Comparison of ENCODE assay signal across 8 cellular contexts in genomic region chr17:27245230-27245696, GRCh38. TPM values are rescaled to one million over a fixed set of nuclear protein-coding genes. Genes with fewer than 3 reads are reported as not detected.
A peak's percentile ranks its signal among the peaks of the same experiment; 100 is the strongest.
DNase-seq lines count a peak whose midpoint lies in the region; ATAC-seq and TF ChIP-seq lines count a peak whose summit lies in the region.

No MANE protein-coding gene starts in this region.

- H3K56ac ChIP-seq in IMR-90 (ENCODE audit: extremely low read depth, insufficient read depth, low read length) = peak overlapping the region; percentile 89

- peak overlapping the region; percentile 89 for H3K18ac ChIP-seq in IMR-90 (ENCODE audit: low read depth, low read length)

- dilution Hi-C loops in IMR-90 (cut with HindIII; ENCODE audit: low sequenced_read_pairs, unreplicated experiment) = loop anchor here (25.0 kb wide), 1 partner anchor 92 kb away; no protein-coding TSS in a partner anchor

- intact Hi-C loops in IMR-90 (cut with micrococcal nuclease) (loop anchor here (1.0 to 10.0 kb wide), 5 partner anchors 49 to 356 kb away; partner anchors contain the start of genes KSR1 and WSB1), Right ventricle myocardium superior (cut with DNase I) (loop anchor here (5.0 kb wide), 1 partner anchor 87 kb away; no protein-coding TSS in a partner anchor), posterior cingulate gyrus (cut with DNase I) (loop anchor here (1.0 to 10.0 kb wide), 3 partner anchors 47 to 210 kb away; partner anchors contain the start of genes KSR1 and WSB1), uterus (cut with DNase I; ENCODE audit: low total_unique reads) (loop anchor here (5.0 kb wide), 1 partner anchor 47 kb away; the partner anchor contains the start of gene WSB1)

- CTCF ChIA-PET in IMR-90 (lab: Yijun Ruan, JAX) = interaction anchor here (0.6 to 2.1 kb wide), 12 partner anchors 9 to 618 kb away, joined by 3 to 12 read pairs (median 3); no protein-coding TSS in a partner anchor

- TF ChIP-seq CTCF in IMR-90 (conservative IDR thresholded peaks at IDR 0.05; ENCODE audit: low read depth, low read length) (peak; percentile 78), Peyer's patch (IDR thresholded peaks at IDR 0.05) (peak; percentile 29 to 84 (median 71)), uterus (IDR thresholded peaks at IDR 0.05) (peak; percentile 66 to 79 (median 76))

- BruUV-seq in IMR-90 (replicated peaks; lab: Mats Ljungman, UMichigan) = no TSS peak

- POLR2A ChIA-PET in IMR-90 (lab: Charles Lee; ENCODE audit: unreplicated experiment) = interaction anchor here (0.5 to 1.3 kb wide), 2 partner anchors 9 to 49 kb away, joined by 3 to 6 read pairs; partner anchors contain the start of gene WSB1
- POLR2A ChIA-PET in activated naive CD8-positive, alpha-beta T cell treated with anti-CD3 and anti-CD28 coated beads, Interleukin-2, amount 10 ng/mL, durations not matched to agents 7 days and 5 days (lab: Charles Lee) = interaction anchor here (0.7 kb wide), 1 partner anchor 88 kb away, joined by 3 read pairs; no protein-coding TSS in a partner anchor

- H3K9me3 ChIP-seq in IMR-90 (ENCODE audit: control insufficient read depth, insufficient read depth, low read length) (no peaks in the 10 kb centered on the region), Peyer's patch (no peaks in the 10 kb centered on the region), uterus (no peaks in the 10 kb centered on the region)

- H2BK5ac ChIP-seq in IMR-90 (ENCODE audit: low read depth, low read length, poor library complexity, severe bottlenecking) = peak overlapping the region; percentile 96

- peaks cover 14% of the 10 kb centered on the region for H3K27me3 Mint-ChIP-seq in activated naive CD8-positive, alpha-beta T cell treated with anti-CD3 and anti-CD28 coated beads, Interleukin-2, amount 10 ng/mL, durations not matched to agents 7 days and 5 days

- H3K27ac Mint-ChIP-seq in activated naive CD8-positive, alpha-beta T cell treated with anti-CD3 and anti-CD28 coated beads, Interleukin-2, amount 10 ng/mL, durations not matched to agents 7 days and 5 days = no peak overlapping the region

- H3K4me3 ChIP-seq in IMR-90 (ENCODE audit: insufficient read depth, low read depth, low read length) = peak overlapping the region; percentile 18; the same call in 1 of the 2 replicates
- H3K4me3 ChIP-seq in Peyer's patch = no peak overlapping the region
- no peak overlapping the region for H3K4me3 ChIP-seq in uterus

- peak; percentile 86 for TF ChIP-seq RAD21 in IMR-90 (IDR thresholded peaks at IDR 0.05; ENCODE audit: low read length)

- no peaks in the 10 kb centered on the region for H4K20me1 ChIP-seq in IMR-90 (ENCODE audit: insufficient read depth, low read length)

- H4K5ac ChIP-seq in IMR-90 (ENCODE audit: low read depth, low read length) = peak overlapping the region; percentile 66

- DNase-seq in EL (peak; percentile 79), IMR-90 (peak; percentile 89), Peyer's patch (peak; percentile 72 to 90 (median 83)), Right ventricle myocardium superior (peak; percentile 93), posterior cingulate gyrus (peak; percentile 61 to 97 (median 82)), uterus (peak; percentile 83 to 87)
- peak; percentile 52 for DNase-seq in activated naive CD8-positive, alpha-beta T cell treated with anti-CD3 and anti-CD28 coated beads, Interleukin-2, amount 10 ng/mL, durations not matched to agents 7 days and 5 days

- H4K91ac ChIP-seq in IMR-90 (ENCODE audit: insufficient read depth, low read depth, low read length) = peak overlapping the region; percentile 77

- peak overlapping the region; percentile 74 for H2AK9ac ChIP-seq in IMR-90 (replicated peaks; ENCODE audit: low read depth, low read length, poor library complexity)

- no peaks in the 10 kb centered on the region for H3K36me3 Mint-ChIP-seq in activated naive CD8-positive, alpha-beta T cell treated with anti-CD3 and anti-CD28 coated beads, Interleukin-2, amount 10 ng/mL, durations not matched to agents 7 days and 5 days

- H3K4me2 ChIP-seq in IMR-90 (ENCODE audit: low read depth, low read length) = peak overlapping the region; percentile 76

- H3K9me1 ChIP-seq in IMR-90 (ENCODE audit: insufficient read depth, low read length) = peaks cover 11% of the 10 kb centered on the region; the same call in 1 of the 2 replicates

- H3K23ac ChIP-seq in IMR-90 (ENCODE audit: low read depth, low read length) = peak overlapping the region; percentile 93

- peak overlapping the region; percentile 65 for H3K9ac ChIP-seq in IMR-90 (ENCODE audit: low read depth, low read length)

- WGBS in IMR-90 (ENCODE audit: extremely low coverage in 2 of 2, insufficient read length in 1 of 2), 2 experiments = no CpG with 5 or more reads among the region's 7 CpGs

- no peaks in the 10 kb centered on the region for H3K79me1 ChIP-seq in IMR-90 (ENCODE audit: low read depth in 1 of 2, low read length in 2 of 2)

- H3K4me1 Mint-ChIP-seq in activated naive CD8-positive, alpha-beta T cell treated with anti-CD3 and anti-CD28 coated beads, Interleukin-2, amount 10 ng/mL, durations not matched to agents 7 days and 5 days = peaks cover 13% of the 10 kb centered on the region

- H2BK120ac ChIP-seq in IMR-90 (ENCODE audit: low read depth, low read length) = peak overlapping the region; percentile 96

- peak overlapping the region; percentile 63 to 97 for H4K8ac ChIP-seq in IMR-90 (ENCODE audit: low read depth in 2 of 2, low read length in 2 of 2)

- H3K4me3 Mint-ChIP-seq in activated naive CD8-positive, alpha-beta T cell treated with anti-CD3 and anti-CD28 coated beads, Interleukin-2, amount 10 ng/mL, durations not matched to agents 7 days and 5 days = no peak overlapping the region

- peak overlapping the region; percentile 78 for H3K27ac ChIP-seq in IMR-90 (ENCODE audit: insufficient read depth, low read length)
- peak overlapping the region; percentile 62 to 82 (median 74) for H3K27ac ChIP-seq in Peyer's patch
- H3K27ac ChIP-seq in uterus = peak overlapping the region; percentile 84 to 91

- H3K14ac ChIP-seq in IMR-90 (replicated peaks; ENCODE audit: low read depth, low read length) = peak overlapping the region; percentile 90

- H3K4me1 ChIP-seq in IMR-90 (ENCODE audit: control insufficient read depth, insufficient read depth, low read length) = peaks cover 18% of the 10 kb centered on the region
- peaks cover 0 to 50% (median 6%) of the 10 kb centered on the region in 4 donors for H3K4me1 ChIP-seq in Peyer's patch
- H3K4me1 ChIP-seq in uterus = peaks cover 3 to 5% of the 10 kb centered on the region in 2 donors

- no peaks in the 10 kb centered on the region for H3K36me3 ChIP-seq in IMR-90 (ENCODE audit: control insufficient read depth, insufficient read depth, low read length)
- no peaks in the 10 kb centered on the region for H3K36me3 ChIP-seq in Peyer's patch
- no peaks in the 10 kb centered on the region for H3K36me3 ChIP-seq in uterus

- H3K4ac ChIP-seq in IMR-90 (ENCODE audit: low read depth, low read length) = peak overlapping the region; percentile 91

- H3K27me3 ChIP-seq in IMR-90 (ENCODE audit: control insufficient read depth, insufficient read depth, low read length) = no peaks in the 10 kb centered on the region
- no peaks in the 10 kb centered on the region for H3K27me3 ChIP-seq in Peyer's patch
- no peaks in the 10 kb centered on the region for H3K27me3 ChIP-seq in uterus

- in situ Hi-C loops in IMR-90 (cut with MboI; ENCODE audit: low sequenced_read_pairs) = loop anchor here (5.0 to 25.0 kb wide), 4 partner anchors 52 to 517 kb away; no protein-coding TSS in a partner anchor

- H3K9me3 Mint-ChIP-seq in activated naive CD8-positive, alpha-beta T cell treated with anti-CD3 and anti-CD28 coated beads, Interleukin-2, amount 10 ng/mL, durations not matched to agents 7 days and 5 days = no peaks in the 10 kb centered on the region

- peak overlapping the region; percentile 57; the same call in 1 of the 2 replicates for H2AK5ac ChIP-seq in IMR-90 (ENCODE audit: low read depth, low read length)

- peak overlapping the region; percentile 93 for H2BK20ac ChIP-seq in IMR-90 (ENCODE audit: low read depth, low read length)

- TF ChIP-seq POLR2A in IMR-90 (IDR thresholded peaks at IDR 0.05; ENCODE audit: low read depth, low read length) (no peak), Peyer's patch (IDR thresholded peaks at IDR 0.05) (no peak), uterus (IDR thresholded peaks at IDR 0.05) (no peak)

- H2AFZ ChIP-seq in IMR-90 (replicated peaks; ENCODE audit: low read length, poor library complexity) = peak overlapping the region; percentile 88

- H2BK15ac ChIP-seq in IMR-90 (ENCODE audit: low read depth, low read length) = peak overlapping the region; percentile 23; the same call in 2 of the 3 replicates

- ATAC-seq in GM21619 (IDR thresholded peaks at IDR 0.05; ENCODE audit: unreplicated experiment) (peak; percentile 82), IMR-90 (ENCODE audit: low read depth) (peak; percentile 88), Right ventricle myocardium superior (ENCODE audit: poor library complexity) (peak; percentile 89)
- peak; percentile 93 for ATAC-seq in activated naive CD8-positive, alpha-beta T cell treated with anti-CD3 and anti-CD28 coated beads, Interleukin-2, amount 10 ng/mL, durations not matched to agents 7 days and 5 days (ENCODE audit: low read depth)

TF ChIP-seq in IMR-90, 13 proteins besides CTCF, POLR2A, EP300 and RAD21 (continues in another document):
- TF ChIP-seq USF2 (IDR thresholded peaks at IDR 0.05; ENCODE audit: low read depth, low read length) (no peak), NFE2L2 (IDR thresholded peaks at IDR 0.05; ENCODE audit: low read depth, low read length) (no peak), MAZ (IDR thresholded peaks at IDR 0.05; ENCODE audit: borderline replicate concordance, low read depth, low read length) (peak; percentile 86; the same call in 1 of the 2 replicates), CHD1 (IDR thresholded peaks at IDR 0.05; ENCODE audit: low read depth, low read length) (no peak), RCOR1 (IDR thresholded peaks at IDR 0.05; ENCODE audit: insufficient replicate concordance, low read length) (no peak)

RNA-seq across cellular contexts. Expression of gene WSB1, which starts 48.7 kb away (rescaled TPM):
- total RNA-seq in IMR-90 (2012; rRNA removed) (112 and 140 TPM in 2 replicates), Peyer's patch (100 to 1,000 TPM in 2 of 4 donors, 10 to 100 TPM in 2; 61.5 to 208 (median 112) TPM), Right ventricle myocardium superior (47.1 TPM), uterus (100 to 1,000 TPM; 140 to 421 (median 354) TPM)
- 266 and 289 TPM in 2 replicates for polyA plus RNA-seq in IMR-90 (2012; rRNA removed)
- polyA plus RNA-seq in IMR-90 (2012; cell fraction: cytosol; rRNA removed) = 58.9 and 85.8 TPM in 2 replicates
- 1,097 and 1,897 TPM in 2 replicates for polyA plus RNA-seq in IMR-90 (2012; cell fraction: nucleus; rRNA removed; ENCODE audit: low replicate concordance)
- total RNA-seq in activated naive CD8-positive, alpha-beta T cell treated with anti-CD3 and anti-CD28 coated beads, Interleukin-2, amount 10 ng/mL, durations not matched to agents 7 days and 5 days = 100 to 1,000 TPM; 171 to 175 TPM
